ENCODE assay signal across 1 cellular context in the genomic region with DNA sequence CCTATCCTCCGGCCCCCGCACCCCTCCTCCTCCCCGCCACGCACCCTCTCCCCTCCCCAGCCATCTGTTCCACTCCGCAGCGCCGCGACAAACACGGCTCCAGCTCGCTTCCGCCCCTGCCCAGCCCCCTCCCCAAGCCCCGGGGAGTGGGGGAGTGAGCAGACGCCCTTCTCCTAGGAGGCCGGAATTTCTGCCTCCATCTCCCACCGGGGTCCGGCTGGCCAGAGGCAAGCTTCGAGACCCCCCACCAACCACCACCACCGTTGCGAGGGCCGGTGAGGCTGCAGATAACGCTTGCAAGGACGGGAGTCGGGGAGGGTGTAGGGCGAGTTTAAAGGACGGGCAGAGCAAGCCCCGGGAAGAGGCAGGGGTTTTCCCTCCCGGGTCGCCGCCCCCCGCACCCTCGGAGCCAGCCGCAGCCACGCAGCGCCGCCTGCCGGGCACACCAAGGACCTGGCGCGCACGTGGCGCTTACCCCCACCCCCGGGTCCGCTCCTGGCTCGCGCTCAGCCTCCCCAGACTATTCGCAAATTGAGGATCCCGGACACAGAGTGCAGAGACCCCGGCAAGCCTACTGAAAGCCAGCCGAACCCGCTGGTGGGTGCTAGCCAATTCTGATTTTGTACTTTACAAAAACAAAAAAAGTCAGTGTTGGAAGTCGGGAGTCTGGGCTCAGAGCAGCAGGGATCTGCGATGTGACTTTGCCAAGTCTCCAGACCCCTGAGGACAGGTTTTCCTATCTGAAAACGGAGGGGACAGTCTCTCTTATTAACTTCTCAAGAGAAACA.
TF ChIP-seq lines count a peak whose summit lies in the region.

No MANE protein-coding gene starts in this region.

TF ChIP-seq in HepG2, 621 proteins besides CTCF, POLR2A, EP300 and RAD21:
- TF ChIP-seq NFYB (CRISPR knock-in tag; IDR thresholded peaks at IDR 0.05) (no peak), RBFOX2 (IDR thresholded peaks at IDR 0.05; ENCODE audit: low read depth, low read length) (0 out of 2 replicates have a peak, but pooled peaks have one; percentile 35), KLF9 (CRISPR knock-in tag; IDR thresholded peaks at IDR 0.05; ENCODE audit: low read depth) (no peak), MEIS2 (CRISPR knock-in tag; IDR thresholded peaks at IDR 0.05) (no peak), AGO2 (optimal IDR thresholded peaks at IDR 0.05; ENCODE audit: low read depth, low read length) (peak; percentile 91), FIP1L1 (IDR thresholded peaks at IDR 0.05; ENCODE audit: borderline replicate concordance, insufficient read depth, low read depth, low read length) (no peak), ZNF224 (CRISPR knock-in tag; IDR thresholded peaks at IDR 0.05) (no peak), ZNF121 (CRISPR knock-in tag; IDR thresholded peaks at IDR 0.05) (no peak), GPN1 (CRISPR knock-in tag; IDR thresholded peaks at IDR 0.05; ENCODE audit: borderline replicate concordance) (no peak), JUN (CRISPR knock-in tag; IDR thresholded peaks at IDR 0.05) (no peak), POLR2G (IDR thresholded peaks at IDR 0.05; ENCODE audit: low read depth, low read length) (peak; percentile 3; the same call in 1 of the 2 replicates), PHF5A (CRISPR knock-in tag; IDR thresholded peaks at IDR 0.05; ENCODE audit: low read depth, unreplicated experiment) (no peak), SP140L (CRISPR knock-in tag; IDR thresholded peaks at IDR 0.05; ENCODE audit: borderline replicate concordance) (no peak)
- TF ChIP-seq, protein P1, sequence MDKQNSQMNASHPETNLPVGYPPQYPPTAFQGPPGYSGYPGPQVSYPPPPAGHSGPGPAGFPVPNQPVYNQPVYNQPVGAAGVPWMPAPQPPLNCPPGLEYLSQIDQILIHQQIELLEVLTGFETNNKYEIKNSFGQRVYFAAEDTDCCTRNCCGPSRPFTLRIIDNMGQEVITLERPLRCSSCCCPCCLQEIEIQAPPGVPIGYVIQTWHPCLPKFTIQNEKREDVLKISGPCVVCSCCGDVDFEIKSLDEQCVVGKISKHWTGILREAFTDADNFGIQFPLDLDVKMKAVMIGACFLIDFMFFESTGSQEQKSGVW (CRISPR knock-in tag; IDR thresholded peaks at IDR 0.05; ENCODE audit: borderline replicate concordance): no peak
- TF ChIP-seq, protein P2, sequence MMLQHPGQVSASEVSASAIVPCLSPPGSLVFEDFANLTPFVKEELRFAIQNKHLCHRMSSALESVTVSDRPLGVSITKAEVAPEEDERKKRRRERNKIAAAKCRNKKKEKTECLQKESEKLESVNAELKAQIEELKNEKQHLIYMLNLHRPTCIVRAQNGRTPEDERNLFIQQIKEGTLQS (CRISPR knock-in tag; IDR thresholded peaks at IDR 0.05): no peak
- TF ChIP-seq, protein P3, sequence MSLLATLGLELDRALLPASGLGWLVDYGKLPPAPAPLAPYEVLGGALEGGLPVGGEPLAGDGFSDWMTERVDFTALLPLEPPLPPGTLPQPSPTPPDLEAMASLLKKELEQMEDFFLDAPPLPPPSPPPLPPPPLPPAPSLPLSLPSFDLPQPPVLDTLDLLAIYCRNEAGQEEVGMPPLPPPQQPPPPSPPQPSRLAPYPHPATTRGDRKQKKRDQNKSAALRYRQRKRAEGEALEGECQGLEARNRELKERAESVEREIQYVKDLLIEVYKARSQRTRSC (CRISPR knock-in tag; IDR thresholded peaks at IDR 0.05; ENCODE audit: low read depth): no peak
